1 cellular context compared by ENCODE assay signal in the genomic region with DNA sequence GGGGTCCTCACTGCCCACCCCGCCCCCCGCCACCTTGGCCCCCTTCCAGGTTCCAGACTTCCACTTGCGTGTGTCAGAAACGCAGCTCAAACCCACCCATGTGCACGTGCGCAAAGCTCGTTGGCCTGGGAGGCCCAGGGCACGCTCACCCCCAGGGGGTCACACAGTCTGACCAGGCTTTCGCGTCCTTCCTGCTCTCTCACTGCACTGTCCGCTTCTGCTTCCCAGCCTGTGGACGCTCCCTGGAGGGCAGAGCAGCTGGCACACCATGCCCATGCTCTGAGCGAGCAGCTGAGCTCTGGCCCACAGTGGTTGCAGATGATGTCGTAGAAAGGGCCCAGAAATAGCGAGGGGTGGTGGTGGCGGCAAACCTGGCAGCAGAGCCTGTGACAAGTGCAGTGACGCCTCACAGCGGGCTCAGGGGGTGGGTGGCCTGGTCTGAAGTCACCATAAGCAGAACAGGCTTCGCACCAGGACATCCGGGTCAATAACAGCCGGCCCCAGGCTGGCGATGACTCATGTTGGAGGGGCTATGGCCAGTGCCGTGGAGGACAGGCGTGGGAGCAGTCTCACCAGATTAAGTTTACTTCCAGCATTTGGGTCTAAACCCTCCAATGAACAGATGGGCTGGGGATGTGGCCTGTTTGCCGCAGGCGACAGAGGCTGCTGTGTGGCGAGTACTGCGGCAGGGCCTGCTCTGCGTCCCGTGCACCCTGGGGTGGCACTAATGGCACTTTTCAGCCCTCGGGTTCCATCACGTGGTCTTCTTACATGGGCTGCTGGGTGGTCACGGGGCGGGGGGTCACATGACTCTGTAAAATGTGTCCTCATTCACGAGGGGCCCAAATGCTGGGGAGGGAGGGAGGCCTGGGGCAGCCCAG.
A peak's percentile ranks its signal among the peaks of the same experiment; 100 is the strongest.
TF ChIP-seq lines count a peak whose summit lies in the region.

No MANE protein-coding gene starts in this region.

TF ChIP-seq in K562, 482 proteins besides CTCF, POLR2A, EP300 and RAD21 (continued from another document and continues in another):
- TF ChIP-seq, protein P1, sequence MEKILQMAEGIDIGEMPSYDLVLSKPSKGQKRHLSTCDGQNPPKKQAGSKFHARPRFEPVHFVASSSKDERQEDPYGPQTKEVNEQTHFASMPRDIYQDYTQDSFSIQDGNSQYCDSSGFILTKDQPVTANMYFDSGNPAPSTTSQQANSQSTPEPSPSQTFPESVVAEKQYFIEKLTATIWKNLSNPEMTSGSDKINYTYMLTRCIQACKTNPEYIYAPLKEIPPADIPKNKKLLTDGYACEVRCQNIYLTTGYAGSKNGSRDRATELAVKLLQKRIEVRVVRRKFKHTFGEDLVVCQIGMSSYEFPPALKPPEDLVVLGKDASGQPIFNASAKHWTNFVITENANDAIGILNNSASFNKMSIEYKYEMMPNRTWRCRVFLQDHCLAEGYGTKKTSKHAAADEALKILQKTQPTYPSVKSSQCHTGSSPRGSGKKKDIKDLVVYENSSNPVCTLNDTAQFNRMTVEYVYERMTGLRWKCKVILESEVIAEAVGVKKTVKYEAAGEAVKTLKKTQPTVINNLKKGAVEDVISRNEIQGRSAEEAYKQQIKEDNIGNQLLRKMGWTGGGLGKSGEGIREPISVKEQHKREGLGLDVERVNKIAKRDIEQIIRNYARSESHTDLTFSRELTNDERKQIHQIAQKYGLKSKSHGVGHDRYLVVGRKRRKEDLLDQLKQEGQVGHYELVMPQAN (IDR thresholded peaks at IDR 0.05; ENCODE audit: borderline replicate concordance) = no peak
- TF ChIP-seq ARID2 (IDR thresholded peaks at IDR 0.05) (no peak), ZNF263 (CRISPR knock-in tag; IDR thresholded peaks at IDR 0.05; ENCODE audit: borderline replicate concordance) (no peak), SRF (CRISPR knock-in tag; IDR thresholded peaks at IDR 0.05) (no peak), ZNF316 (IDR thresholded peaks at IDR 0.05) (no peak), EP400 (IDR thresholded peaks at IDR 0.05) (peak; percentile 40; the same call in 1 of the 2 replicates), HLTF (IDR thresholded peaks at IDR 0.05) (no peak), GABPB1 (CRISPR knock-in tag; IDR thresholded peaks at IDR 0.05) (peak; percentile 61), HDAC1 (IDR thresholded peaks at IDR 0.05) (no peak), PRPF4 (IDR thresholded peaks at IDR 0.05; ENCODE audit: insufficient read depth, low read depth, low read length, poor library complexity, severe bottlenecking) (no peak), ZNF695 (CRISPR knock-in tag; IDR thresholded peaks at IDR 0.05) (no peak), PTRF (tag; IDR thresholded peaks at IDR 0.05) (no peak), ZNF23 (CRISPR knock-in tag; IDR thresholded peaks at IDR 0.05) (no peak), FOXK1 (CRISPR knock-in tag; IDR thresholded peaks at IDR 0.05; ENCODE audit: borderline replicate concordance) (no peak), RB1 (IDR thresholded peaks at IDR 0.05; ENCODE audit: low read depth) (no peak), GTF2F1 (IDR thresholded peaks at IDR 0.05; ENCODE audit: low read depth, low read length) (peak; percentile 86), FOXJ3 (CRISPR knock-in tag; IDR thresholded peaks at IDR 0.05) (no peak), RUNX1 (IDR thresholded peaks at IDR 0.05; ENCODE audit: low read depth) (no peak; the same call in 1 of the 2 replicates), MTA3 (IDR thresholded peaks at IDR 0.05; ENCODE audit: borderline replicate concordance) (0 out of 2 replicates have a peak, but pooled peaks have one; percentile 25), NFRKB (IDR thresholded peaks at IDR 0.05; ENCODE audit: low read depth) (no peak), PCBP1 (IDR thresholded peaks at IDR 0.05; ENCODE audit: low read depth, low read length, poor library complexity, severe bottlenecking) (no peak), RBM25 (IDR thresholded peaks at IDR 0.05; ENCODE audit: low read depth, low read length, severe bottlenecking) (no peak), PML (IDR thresholded peaks at IDR 0.05; ENCODE audit: low read length) (peak; percentile 85)
- TF ChIP-seq, protein P2, sequence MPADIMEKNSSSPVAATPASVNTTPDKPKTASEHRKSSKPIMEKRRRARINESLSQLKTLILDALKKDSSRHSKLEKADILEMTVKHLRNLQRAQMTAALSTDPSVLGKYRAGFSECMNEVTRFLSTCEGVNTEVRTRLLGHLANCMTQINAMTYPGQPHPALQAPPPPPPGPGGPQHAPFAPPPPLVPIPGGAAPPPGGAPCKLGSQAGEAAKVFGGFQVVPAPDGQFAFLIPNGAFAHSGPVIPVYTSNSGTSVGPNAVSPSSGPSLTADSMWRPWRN (IDR thresholded peaks at IDR 0.05; ENCODE audit: low read depth) = no peak
- TF ChIP-seq, protein P3, sequence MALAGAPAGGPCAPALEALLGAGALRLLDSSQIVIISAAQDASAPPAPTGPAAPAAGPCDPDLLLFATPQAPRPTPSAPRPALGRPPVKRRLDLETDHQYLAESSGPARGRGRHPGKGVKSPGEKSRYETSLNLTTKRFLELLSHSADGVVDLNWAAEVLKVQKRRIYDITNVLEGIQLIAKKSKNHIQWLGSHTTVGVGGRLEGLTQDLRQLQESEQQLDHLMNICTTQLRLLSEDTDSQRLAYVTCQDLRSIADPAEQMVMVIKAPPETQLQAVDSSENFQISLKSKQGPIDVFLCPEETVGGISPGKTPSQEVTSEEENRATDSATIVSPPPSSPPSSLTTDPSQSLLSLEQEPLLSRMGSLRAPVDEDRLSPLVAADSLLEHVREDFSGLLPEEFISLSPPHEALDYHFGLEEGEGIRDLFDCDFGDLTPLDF (CRISPR knock-in tag; IDR thresholded peaks at IDR 0.05) = no peak
- TF ChIP-seq, protein P4, sequence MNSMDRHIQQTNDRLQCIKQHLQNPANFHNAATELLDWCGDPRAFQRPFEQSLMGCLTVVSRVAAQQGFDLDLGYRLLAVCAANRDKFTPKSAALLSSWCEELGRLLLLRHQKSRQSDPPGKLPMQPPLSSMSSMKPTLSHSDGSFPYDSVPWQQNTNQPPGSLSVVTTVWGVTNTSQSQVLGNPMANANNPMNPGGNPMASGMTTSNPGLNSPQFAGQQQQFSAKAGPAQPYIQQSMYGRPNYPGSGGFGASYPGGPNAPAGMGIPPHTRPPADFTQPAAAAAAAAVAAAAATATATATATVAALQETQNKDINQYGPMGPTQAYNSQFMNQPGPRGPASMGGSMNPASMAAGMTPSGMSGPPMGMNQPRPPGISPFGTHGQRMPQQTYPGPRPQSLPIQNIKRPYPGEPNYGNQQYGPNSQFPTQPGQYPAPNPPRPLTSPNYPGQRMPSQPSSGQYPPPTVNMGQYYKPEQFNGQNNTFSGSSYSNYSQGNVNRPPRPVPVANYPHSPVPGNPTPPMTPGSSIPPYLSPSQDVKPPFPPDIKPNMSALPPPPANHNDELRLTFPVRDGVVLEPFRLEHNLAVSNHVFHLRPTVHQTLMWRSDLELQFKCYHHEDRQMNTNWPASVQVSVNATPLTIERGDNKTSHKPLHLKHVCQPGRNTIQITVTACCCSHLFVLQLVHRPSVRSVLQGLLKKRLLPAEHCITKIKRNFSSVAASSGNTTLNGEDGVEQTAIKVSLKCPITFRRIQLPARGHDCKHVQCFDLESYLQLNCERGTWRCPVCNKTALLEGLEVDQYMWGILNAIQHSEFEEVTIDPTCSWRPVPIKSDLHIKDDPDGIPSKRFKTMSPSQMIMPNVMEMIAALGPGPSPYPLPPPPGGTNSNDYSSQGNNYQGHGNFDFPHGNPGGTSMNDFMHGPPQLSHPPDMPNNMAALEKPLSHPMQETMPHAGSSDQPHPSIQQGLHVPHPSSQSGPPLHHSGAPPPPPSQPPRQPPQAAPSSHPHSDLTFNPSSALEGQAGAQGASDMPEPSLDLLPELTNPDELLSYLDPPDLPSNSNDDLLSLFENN (IDR thresholded peaks at IDR 0.05; ENCODE audit: low read depth in 2 of 2, low read length in 2 of 2) = peak in 1 of 2 experiments; percentile 64; a peak in 1 of 4 replicates
- TF ChIP-seq, protein P5, sequence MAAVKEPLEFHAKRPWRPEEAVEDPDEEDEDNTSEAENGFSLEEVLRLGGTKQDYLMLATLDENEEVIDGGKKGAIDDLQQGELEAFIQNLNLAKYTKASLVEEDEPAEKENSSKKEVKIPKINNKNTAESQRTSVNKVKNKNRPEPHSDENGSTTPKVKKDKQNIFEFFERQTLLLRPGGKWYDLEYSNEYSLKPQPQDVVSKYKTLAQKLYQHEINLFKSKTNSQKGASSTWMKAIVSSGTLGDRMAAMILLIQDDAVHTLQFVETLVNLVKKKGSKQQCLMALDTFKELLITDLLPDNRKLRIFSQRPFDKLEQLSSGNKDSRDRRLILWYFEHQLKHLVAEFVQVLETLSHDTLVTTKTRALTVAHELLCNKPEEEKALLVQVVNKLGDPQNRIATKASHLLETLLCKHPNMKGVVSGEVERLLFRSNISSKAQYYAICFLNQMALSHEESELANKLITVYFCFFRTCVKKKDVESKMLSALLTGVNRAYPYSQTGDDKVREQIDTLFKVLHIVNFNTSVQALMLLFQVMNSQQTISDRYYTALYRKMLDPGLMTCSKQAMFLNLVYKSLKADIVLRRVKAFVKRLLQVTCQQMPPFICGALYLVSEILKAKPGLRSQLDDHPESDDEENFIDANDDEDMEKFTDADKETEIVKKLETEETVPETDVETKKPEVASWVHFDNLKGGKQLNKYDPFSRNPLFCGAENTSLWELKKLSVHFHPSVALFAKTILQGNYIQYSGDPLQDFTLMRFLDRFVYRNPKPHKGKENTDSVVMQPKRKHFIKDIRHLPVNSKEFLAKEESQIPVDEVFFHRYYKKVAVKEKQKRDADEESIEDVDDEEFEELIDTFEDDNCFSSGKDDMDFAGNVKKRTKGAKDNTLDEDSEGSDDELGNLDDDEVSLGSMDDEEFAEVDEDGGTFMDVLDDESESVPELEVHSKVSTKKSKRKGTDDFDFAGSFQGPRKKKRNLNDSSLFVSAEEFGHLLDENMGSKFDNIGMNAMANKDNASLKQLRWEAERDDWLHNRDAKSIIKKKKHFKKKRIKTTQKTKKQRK (IDR thresholded peaks at IDR 0.05; ENCODE audit: borderline replicate concordance, low read depth, low read length) = no peak
- TF ChIP-seq, protein P6, sequence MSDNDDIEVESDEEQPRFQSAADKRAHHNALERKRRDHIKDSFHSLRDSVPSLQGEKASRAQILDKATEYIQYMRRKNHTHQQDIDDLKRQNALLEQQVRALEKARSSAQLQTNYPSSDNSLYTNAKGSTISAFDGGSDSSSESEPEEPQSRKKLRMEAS (CRISPR knock-in tag; IDR thresholded peaks at IDR 0.05) = peak; percentile 78
- TF ChIP-seq, protein P7, sequence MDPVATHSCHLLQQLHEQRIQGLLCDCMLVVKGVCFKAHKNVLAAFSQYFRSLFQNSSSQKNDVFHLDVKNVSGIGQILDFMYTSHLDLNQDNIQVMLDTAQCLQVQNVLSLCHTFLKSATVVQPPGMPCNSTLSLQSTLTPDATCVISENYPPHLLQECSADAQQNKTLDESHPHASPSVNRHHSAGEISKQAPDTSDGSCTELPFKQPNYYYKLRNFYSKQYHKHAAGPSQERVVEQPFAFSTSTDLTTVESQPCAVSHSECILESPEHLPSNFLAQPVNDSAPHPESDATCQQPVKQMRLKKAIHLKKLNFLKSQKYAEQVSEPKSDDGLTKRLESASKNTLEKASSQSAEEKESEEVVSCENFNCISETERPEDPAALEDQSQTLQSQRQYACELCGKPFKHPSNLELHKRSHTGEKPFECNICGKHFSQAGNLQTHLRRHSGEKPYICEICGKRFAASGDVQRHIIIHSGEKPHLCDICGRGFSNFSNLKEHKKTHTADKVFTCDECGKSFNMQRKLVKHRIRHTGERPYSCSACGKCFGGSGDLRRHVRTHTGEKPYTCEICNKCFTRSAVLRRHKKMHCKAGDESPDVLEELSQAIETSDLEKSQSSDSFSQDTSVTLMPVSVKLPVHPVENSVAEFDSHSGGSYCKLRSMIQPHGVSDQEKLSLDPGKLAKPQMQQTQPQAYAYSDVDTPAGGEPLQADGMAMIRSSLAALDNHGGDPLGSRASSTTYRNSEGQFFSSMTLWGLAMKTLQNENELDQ (CRISPR knock-in tag; IDR thresholded peaks at IDR 0.05; ENCODE audit: borderline replicate concordance) = no peak
- TF ChIP-seq, protein P8, sequence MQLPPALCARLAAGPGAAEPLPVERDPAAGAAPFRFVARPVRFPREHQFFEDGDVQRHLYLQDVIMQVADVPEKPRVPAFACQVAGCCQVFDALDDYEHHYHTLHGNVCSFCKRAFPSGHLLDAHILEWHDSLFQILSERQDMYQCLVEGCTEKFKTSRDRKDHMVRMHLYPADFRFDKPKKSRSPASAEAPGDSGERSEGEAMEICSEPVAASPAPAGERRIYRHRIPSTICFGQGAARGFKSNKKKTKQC (CRISPR knock-in tag; IDR thresholded peaks at IDR 0.05) = no peak
- TF ChIP-seq, protein P9, sequence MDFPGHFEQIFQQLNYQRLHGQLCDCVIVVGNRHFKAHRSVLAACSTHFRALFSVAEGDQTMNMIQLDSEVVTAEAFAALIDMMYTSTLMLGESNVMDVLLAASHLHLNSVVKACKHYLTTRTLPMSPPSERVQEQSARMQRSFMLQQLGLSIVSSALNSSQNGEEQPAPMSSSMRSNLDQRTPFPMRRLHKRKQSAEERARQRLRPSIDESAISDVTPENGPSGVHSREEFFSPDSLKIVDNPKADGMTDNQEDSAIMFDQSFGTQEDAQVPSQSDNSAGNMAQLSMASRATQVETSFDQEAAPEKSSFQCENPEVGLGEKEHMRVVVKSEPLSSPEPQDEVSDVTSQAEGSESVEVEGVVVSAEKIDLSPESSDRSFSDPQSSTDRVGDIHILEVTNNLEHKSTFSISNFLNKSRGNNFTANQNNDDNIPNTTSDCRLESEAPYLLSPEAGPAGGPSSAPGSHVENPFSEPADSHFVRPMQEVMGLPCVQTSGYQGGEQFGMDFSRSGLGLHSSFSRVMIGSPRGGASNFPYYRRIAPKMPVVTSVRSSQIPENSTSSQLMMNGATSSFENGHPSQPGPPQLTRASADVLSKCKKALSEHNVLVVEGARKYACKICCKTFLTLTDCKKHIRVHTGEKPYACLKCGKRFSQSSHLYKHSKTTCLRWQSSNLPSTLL (IDR thresholded peaks at IDR 0.05) = no peak
